18 cellular contexts compared by ENCODE assay signal in the genomic region with DNA sequence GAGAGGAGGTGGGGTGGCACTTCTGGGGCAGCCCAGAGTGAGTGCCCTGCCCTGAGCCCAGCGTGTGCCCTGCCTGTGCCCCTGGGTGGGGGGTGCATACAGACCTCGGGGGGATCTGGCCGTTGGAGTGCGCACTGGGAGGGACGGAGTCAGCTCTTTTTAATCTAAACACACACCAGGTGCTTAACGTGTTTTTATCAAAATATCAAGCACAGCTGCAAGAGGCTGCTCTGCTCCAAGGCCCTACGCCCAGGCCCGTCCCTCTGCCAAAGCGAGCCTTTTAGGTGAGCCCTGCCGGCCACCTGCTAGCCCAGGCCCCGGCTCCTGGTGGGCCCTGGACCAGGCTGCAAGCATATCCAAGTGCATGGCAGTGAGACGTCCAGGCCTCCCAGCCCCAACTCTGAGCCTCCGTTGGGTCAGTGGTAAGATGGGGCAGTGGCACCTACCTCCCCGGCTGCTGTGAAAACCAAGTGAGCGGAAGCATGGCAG.
"Had no signal": no experiment of that assay in that cellular context is flagged by ENCODE, and none has a peak within 500 bp of the region (broad histone marks: within the 10 kb centered on the region; RNA-seq: fewer than 3 reads in every experiment).

No MANE protein-coding gene starts in this region.

- H3K27ac ChIP-seq: ascending aorta, gastrocnemius medialis, heart left ventricle, lower lobe of right lung, thoracic aorta, upper lobe of right lung had no signal

- H3K27ac Mint-ChIP-seq: activated T-cell treated with anti-CD3 and anti-CD28 coated beads, Interleukin-2, amount 50 U/mL, for 72 hours; dendritic cell treated with granulocyte-macrophage colony-stimulating factor and Interleukin-4, amounts not matched to agents 40 ng/mL and 50 ng/mL, for 4 days; nephron progenitor cell; T-helper 1 cell treated with Interleukin-12 subunit alpha and Interleukin-12 subunit beta and Interleukin-4 antibody, amounts not matched to agents 30 μg/mL and 1 μg/mL, for 36 hours had no signal

- H3K36me3 ChIP-seq: ascending aorta, gastrocnemius medialis, heart left ventricle, lower lobe of right lung, thoracic aorta, upper lobe of right lung had no signal

- H3K4me3 Mint-ChIP-seq: activated T-cell treated with anti-CD3 and anti-CD28 coated beads, Interleukin-2, amount 50 U/mL, for 72 hours; dendritic cell treated with granulocyte-macrophage colony-stimulating factor and Interleukin-4, amounts not matched to agents 40 ng/mL and 50 ng/mL, for 4 days; nephron progenitor cell; T-helper 1 cell treated with Interleukin-12 subunit alpha and Interleukin-12 subunit beta and Interleukin-4 antibody, amounts not matched to agents 30 μg/mL and 1 μg/mL, for 36 hours had no signal

- H3K9me3 Mint-ChIP-seq: activated T-cell treated with anti-CD3 and anti-CD28 coated beads, Interleukin-2, amount 50 U/mL, for 72 hours; dendritic cell treated with granulocyte-macrophage colony-stimulating factor and Interleukin-4, amounts not matched to agents 40 ng/mL and 50 ng/mL, for 4 days; nephron progenitor cell; T-helper 1 cell treated with Interleukin-12 subunit alpha and Interleukin-12 subunit beta and Interleukin-4 antibody, amounts not matched to agents 30 μg/mL and 1 μg/mL, for 36 hours had no signal

- H3K9me3 ChIP-seq: ascending aorta, gastrocnemius medialis, lower lobe of right lung, thoracic aorta, upper lobe of right lung had no signal

- H3K4me3 ChIP-seq: ascending aorta, gastrocnemius medialis, heart left ventricle, lower lobe of right lung, thoracic aorta, upper lobe of right lung had no signal

- H3K4me1 ChIP-seq: ascending aorta, gastrocnemius medialis, heart left ventricle, lower lobe of right lung, upper lobe of right lung had no signal

- ATAC-seq: activated CD4-positive, CD25-positive, alpha-beta regulatory T cell treated with anti-CD3 and anti-CD28 coated beads, Interleukin-2, amount 50 U/mL, for 24 hours; activated T-cell treated with anti-CD3 and anti-CD28 coated beads, Interleukin-2, amount 50 U/mL, for 72 hours; esophagus mucosa; gastrocnemius medialis; heart left ventricle; lower lobe of right lung; upper lobe of right lung had no signal

- H3K27me3 ChIP-seq: ascending aorta, gastrocnemius medialis, heart left ventricle, upper lobe of right lung had no signal

- DNase-seq: activated effector memory CD4-positive, alpha-beta T cell treated with anti-CD3 and anti-CD28 coated beads, Interleukin-2, amount 50 U/mL, for 16 hours; activated naive CD4-positive, alpha-beta T cell treated with anti-CD3 and anti-CD28 coated beads, Interleukin-2, amount 50 U/mL, for 16 hours; activated T-cell treated with anti-CD3 and anti-CD28 coated beads, Interleukin-2, amount 50 U/mL, for 72 hours; effector CD8-positive, alpha-beta T cell; gastrocnemius medialis; left colon; lower lobe of right lung; nephron progenitor cell; occipital lobe; stimulated activated CD4-positive, alpha-beta T cell treated with anti-CD3 and anti-CD28 coated beads, Interleukin-4, amount 100 ng/mL, for 1 hour; upper lobe of right lung had no signal
